In genomic region chr12:65618574-65618973, GRCh38 we compare ENCODE assay signal across 15 cellular contexts.
"Had no signal": no experiment of that assay in that cellular context is flagged by ENCODE, and none has a peak within 500 bp of the region (broad histone marks: within the 10 kb centered on the region; RNA-seq: fewer than 3 reads in every experiment).

No MANE protein-coding gene starts in this region.

- H3K27ac ChIP-seq: breast epithelium, psoas muscle, uterus had no signal

- DNase-seq: activated CD4-positive, alpha-beta T cell treated with anti-CD3 and anti-CD28 coated beads for 4 hours; aorta; endodermal cell; glutamatergic neuron; immature natural killer cell; mammary epithelial cell; occipital lobe; psoas muscle; stimulated activated naive CD4-positive, alpha-beta T cell; T1000; uterus had no signal

- H3K4me1 ChIP-seq: breast epithelium, psoas muscle, uterus had no signal

- H3K27ac Mint-ChIP-seq: endodermal cell; immature natural killer cell; natural killer cell treated with Interleukin-12 subunit alpha and Interleukin-12 subunit beta and Interleukin-15 and Interleukin-18, amount 100 ng/mL, for 72 hours had no signal

- H3K36me3 Mint-ChIP-seq: activated naive CD4-positive, alpha-beta T cell treated with anti-CD3 and anti-CD28 coated beads, Interleukin-2, amount 50 U/mL, for 72 hours; immature natural killer cell; natural killer cell treated with Interleukin-12 subunit alpha and Interleukin-12 subunit beta and Interleukin-15 and Interleukin-18, amount 100 ng/mL, for 72 hours had no signal

- H3K27me3 ChIP-seq: breast epithelium, uterus had no signal

- H3K36me3 ChIP-seq: breast epithelium, uterus had no signal

- H3K4me3 ChIP-seq: breast epithelium, psoas muscle, uterus had no signal

- H3K9me3 ChIP-seq: breast epithelium, psoas muscle, uterus had no signal

- H3K9me3 Mint-ChIP-seq: endodermal cell; immature natural killer cell; natural killer cell treated with Interleukin-12 subunit alpha and Interleukin-12 subunit beta and Interleukin-15 and Interleukin-18, amount 100 ng/mL, for 72 hours had no signal

- H3K4me1 Mint-ChIP-seq: immature natural killer cell had no signal

- H3K4me3 Mint-ChIP-seq: endodermal cell; immature natural killer cell; natural killer cell treated with Interleukin-12 subunit alpha and Interleukin-12 subunit beta and Interleukin-15 and Interleukin-18, amount 100 ng/mL, for 72 hours had no signal

- ATAC-seq: natural killer cell treated with Interleukin-12 subunit alpha and Interleukin-12 subunit beta and Interleukin-15 and Interleukin-18, amount 100 ng/mL, for 72 hours; psoas muscle; sciatic nerve had no signal
